In the genomic region with DNA sequence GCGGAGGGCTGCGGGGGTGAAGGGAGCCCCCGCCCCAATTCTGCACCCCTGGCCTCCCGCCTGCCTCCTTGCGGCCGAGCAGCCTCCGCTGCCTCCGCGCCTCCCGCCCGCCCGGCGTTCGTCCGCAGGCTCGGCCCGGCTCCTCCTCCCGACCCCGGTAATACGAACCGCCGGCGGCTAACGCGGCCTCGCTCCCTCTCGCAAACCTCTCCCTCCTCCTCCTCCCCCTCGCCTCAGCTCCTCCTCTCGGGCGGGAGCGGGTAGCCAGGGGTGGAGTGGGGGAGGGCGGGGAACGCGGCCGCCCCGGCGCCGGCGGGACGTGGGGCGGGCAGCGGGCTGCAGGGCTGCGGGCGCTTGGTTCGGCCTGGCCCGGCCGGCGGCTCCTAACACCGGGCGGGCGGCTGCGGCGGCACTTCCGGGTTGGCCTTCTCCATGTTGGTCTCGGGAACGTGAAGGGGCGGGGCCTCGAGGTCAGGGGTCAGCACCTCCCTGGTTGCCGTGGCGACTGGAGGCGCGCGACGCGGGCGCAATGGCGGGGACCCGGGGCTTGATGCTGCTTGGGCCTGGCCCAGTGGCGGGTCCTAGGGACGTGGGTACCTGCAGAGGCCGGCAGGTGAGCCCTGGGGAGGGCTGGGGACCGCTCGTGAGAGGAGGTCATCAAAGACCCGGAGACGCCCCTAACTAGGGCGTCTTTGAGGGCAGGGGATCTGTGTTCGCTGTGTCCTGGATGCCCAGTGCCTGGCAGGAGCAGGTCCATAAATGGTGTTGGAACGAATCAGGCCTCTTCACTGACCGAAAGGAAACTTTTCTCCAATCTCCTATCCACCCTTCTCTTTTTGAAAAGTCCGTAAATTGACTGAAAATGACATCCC, we compare ENCODE assay signal across 8 cellular contexts. TPM values are rescaled to one million over a fixed set of nuclear protein-coding genes. Genes with fewer than 3 reads are reported as not detected.
DNase-seq lines count a peak whose midpoint lies in the region; ATAC-seq and TF ChIP-seq lines count a peak whose summit lies in the region.

A gene with protein sequence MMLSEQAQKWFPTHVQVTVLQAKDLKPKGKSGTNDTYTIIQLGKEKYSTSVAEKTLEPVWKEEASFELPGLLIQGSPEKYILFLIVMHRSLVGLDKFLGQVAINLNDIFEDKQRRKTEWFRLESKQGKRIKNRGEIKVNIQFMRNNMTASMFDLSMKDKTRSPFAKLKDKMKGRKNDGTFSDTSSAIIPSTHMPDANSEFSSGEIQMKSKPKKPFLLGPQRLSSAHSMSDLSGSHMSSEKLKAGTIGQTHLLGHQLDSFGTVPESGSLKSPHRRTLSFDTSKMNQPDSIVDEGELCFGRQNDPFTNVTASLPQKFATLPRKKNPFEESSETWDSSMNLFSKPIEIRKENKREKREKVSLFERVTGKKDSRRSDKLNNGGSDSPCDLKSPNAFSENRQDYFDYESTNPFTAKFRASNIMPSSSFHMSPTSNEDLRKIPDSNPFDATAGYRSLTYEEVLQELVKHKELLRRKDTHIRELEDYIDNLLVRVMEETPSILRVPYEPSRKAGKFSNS (minus strand): TSS at position 451 of the 872 bp plus-strand sequence. CDS start 778 bp downstream, outside the sequence.

- no peaks in the 10 kb centered on the region; the same call in none of the 2 replicates for H4K20me1 ChIP-seq in SU-DHL-6 (ENCODE audit: low read depth, low read length)

- H2BK12ac ChIP-seq in trophoblast cell (ENCODE audit: low read length) = no peak within 1 kb of the TSS

- H3K27me3 ChIP-seq in SU-DHL-6 (ENCODE audit: low read length) (no peaks in the 10 kb centered on the region), cardiac muscle cell (no peaks in the 10 kb centered on the region), trophoblast cell (ENCODE audit: insufficient read depth, low read length) (no peaks in the 10 kb centered on the region), tibial nerve (no peaks in the 10 kb centered on the region)

- H3K9me2 ChIP-seq in SU-DHL-6 (replicated peaks; ENCODE audit: insufficient read depth, low read length) = no peaks in the 10 kb centered on the region

- H2AFZ ChIP-seq in SU-DHL-6 (ENCODE audit: low read depth, low read length, severe bottlenecking) = peak within 1 kb of the TSS; percentile 52
- peak within 1 kb of the TSS; percentile 80 for H2AFZ ChIP-seq in trophoblast cell (ENCODE audit: insufficient read depth, low read length, poor library complexity)

- no peak within 1 kb of the TSS for H2AK5ac ChIP-seq in trophoblast cell (ENCODE audit: low read length)

- TF ChIP-seq CTCF in GM12865 (IDR thresholded peaks at IDR 0.05; ENCODE audit: insufficient read depth, low read depth, low read length, missing control alignments) (peak; percentile 14), NB4 (IDR thresholded peaks at IDR 0.05; ENCODE audit: low read depth, low read length) (peak; percentile 10), SU-DHL-6 (IDR thresholded peaks at IDR 0.05; ENCODE audit: insufficient read depth, low read length, poor library complexity, severe bottlenecking) (no peak), cardiac muscle cell (IDR thresholded peaks at IDR 0.05; ENCODE audit: low read depth, low read length) (peak; percentile 32), tibial nerve (IDR thresholded peaks at IDR 0.05) (peak in 2 of 5 experiments; percentile 13 to 37)

- H3K9ac ChIP-seq in SU-DHL-6 (ENCODE audit: low read length) (peak within 1 kb of the TSS; percentile 94), trophoblast cell (ENCODE audit: low read length) (peak within 1 kb of the TSS; percentile 89)

- H3K9me3 ChIP-seq in SU-DHL-6 (ENCODE audit: insufficient read depth, low read length) (no peaks in the 10 kb centered on the region), cardiac muscle cell (ENCODE audit: low read depth) (no peaks in the 10 kb centered on the region), trophoblast cell (ENCODE audit: insufficient read depth, low read depth, low read length) (no peaks in the 10 kb centered on the region), tibial nerve (no peaks in the 10 kb centered on the region)

- ATAC-seq in HG02588 (IDR thresholded peaks at IDR 0.05; ENCODE audit: unreplicated experiment) = peak; percentile 96

- peak within 1 kb of the TSS; percentile 73 for H2BK120ac ChIP-seq in trophoblast cell (ENCODE audit: insufficient read depth, low read length, poor library complexity)

- H3K27ac ChIP-seq in SU-DHL-6 (ENCODE audit: low read depth, low read length) = peak within 1 kb of the TSS; percentile 59
- H3K27ac ChIP-seq in cardiac muscle cell = peak within 1 kb of the TSS; percentile 98
- H3K27ac ChIP-seq in trophoblast cell (ENCODE audit: low read depth, low read length) = peak within 1 kb of the TSS; percentile 87
- peak within 1 kb of the TSS; percentile 86 to 96 (median 92) for H3K27ac ChIP-seq in tibial nerve

- DNase-seq in GM12865 (ENCODE audit: low read depth) = peak; percentile 94
- peak; percentile 94 for DNase-seq in NB4 (ENCODE audit: low read depth)
- peak; percentile 91 for DNase-seq in activated naive CD8-positive, alpha-beta T cell treated with anti-CD3 and anti-CD28 coated beads, Interleukin-2, amount 50 U/mL, for 16 hours (ENCODE audit: low read depth, low spot score)
- DNase-seq in cardiac muscle cell (ENCODE audit: low read depth in 1 of 2, low spot score in 1 of 2) = peak; percentile 96 to 97
- DNase-seq in trophoblast cell = peak; percentile 91 to 95
- peak; percentile 95 to 97 for DNase-seq in tibial nerve (ENCODE audit: low spot score in 2 of 2)

- TF ChIP-seq EP300 in tibial nerve (IDR thresholded peaks at IDR 0.05) = peak in 1 of 2 donors; percentile 69

- H3K4me2 ChIP-seq in SU-DHL-6 (ENCODE audit: low read depth, low read length, poor library complexity, severe bottlenecking) (peak within 1 kb of the TSS; percentile 93), trophoblast cell (ENCODE audit: low read length) (peak within 1 kb of the TSS; percentile 75)

- peak within 1 kb of the TSS; percentile 41 for H3K4ac ChIP-seq in trophoblast cell (ENCODE audit: low read depth, low read length)

- H3F3A ChIP-seq in SU-DHL-6 (ENCODE audit: insufficient read depth) = 0 out of 2 replicates have a peak, but pooled peaks cover 3% of the 10 kb centered on the region

- peak within 1 kb of the TSS; percentile 77 for H2BK5ac ChIP-seq in trophoblast cell (ENCODE audit: low read depth, low read length, poor library complexity)

- H3K4me1 ChIP-seq in cardiac muscle cell (ENCODE audit: low read depth) = peaks cover 17% of the 10 kb centered on the region
- H3K4me1 ChIP-seq in trophoblast cell (ENCODE audit: control insufficient read depth in 1 of 2, insufficient read depth in 2 of 2, low read length in 2 of 2) = no peaks in the 10 kb centered on the region
- H3K4me1 ChIP-seq in tibial nerve = peaks cover 3 to 52% (median 16%) of the 10 kb centered on the region in 4 donors

- H3K79me2 ChIP-seq in SU-DHL-6 (ENCODE audit: insufficient read depth, low read length) = peaks cover 30% of the 10 kb centered on the region
- peaks cover 5% of the 10 kb centered on the region for H3K79me2 ChIP-seq in trophoblast cell (ENCODE audit: control insufficient read depth, insufficient read depth, low read length, poor library complexity)

- no peak within 1 kb of the TSS for H3K23ac ChIP-seq in trophoblast cell (ENCODE audit: low read length)

- peak within 1 kb of the TSS; percentile 64 for H3K18ac ChIP-seq in trophoblast cell (ENCODE audit: low read length)

- H4K8ac ChIP-seq in trophoblast cell (ENCODE audit: low read depth, low read length) = peak within 1 kb of the TSS; percentile 87

- peak within 1 kb of the TSS; percentile 71 for H3K4me3 ChIP-seq in GM12865 (ENCODE audit: low read depth, low read length)
- H3K4me3 ChIP-seq in NB4 (ENCODE audit: low read depth, low read length) = peak within 1 kb of the TSS; percentile 86
- peak within 1 kb of the TSS; percentile 62 for H3K4me3 ChIP-seq in SU-DHL-6 (ENCODE audit: insufficient read depth, low read length, poor library complexity, severe bottlenecking)
- peak within 1 kb of the TSS; percentile 90 for H3K4me3 ChIP-seq in cardiac muscle cell
- H3K4me3 ChIP-seq in trophoblast cell (ENCODE audit: low read depth, low read length) = peak within 1 kb of the TSS; percentile 90
- peak within 1 kb of the TSS; percentile 72 to 98 (median 88) for H3K4me3 ChIP-seq in tibial nerve

- peaks cover 10% of the 10 kb centered on the region for H3K79me1 ChIP-seq in trophoblast cell (ENCODE audit: low read length)

- no CpG with 5 or more reads among the region's 80 CpGs for WGBS in trophoblast cell (ENCODE audit: extremely low coverage, insufficient coverage, insufficient read length)
- WGBS in tibial nerve, 2 donors = 1 to 3% methylated on average over 33 to 61 of the region's 80 CpGs

- peak; percentile 64 for TF ChIP-seq POLR2A in NB4 (IDR thresholded peaks at IDR 0.05; ENCODE audit: extremely low read depth, insufficient read length)
- TF ChIP-seq POLR2A in tibial nerve (IDR thresholded peaks at IDR 0.05) = peak; percentile 46 to 76

- peak within 1 kb of the TSS; percentile 77 for H4K12ac ChIP-seq in trophoblast cell (ENCODE audit: low read depth, low read length)

- peak within 1 kb of the TSS; percentile 89 for H4K91ac ChIP-seq in trophoblast cell (ENCODE audit: low read depth, low read length)

- H3K14ac ChIP-seq in trophoblast cell (ENCODE audit: low read length) = peak within 1 kb of the TSS; percentile 58

- H3K36me3 ChIP-seq in SU-DHL-6 (ENCODE audit: low read length) (no peaks in the 10 kb centered on the region), cardiac muscle cell (no peaks in the 10 kb centered on the region), trophoblast cell (ENCODE audit: control insufficient read depth in 1 of 2, insufficient read depth in 2 of 2, low read length in 2 of 2) (no peaks in the 10 kb centered on the region), tibial nerve (no peaks in the 10 kb centered on the region)

RNA-seq across cellular contexts. Expression of the gene that starts here (rescaled TPM):
- total RNA-seq in cardiac muscle cell = 8.2 and 18.4 TPM in 2 replicates
- 9.8 and 12.8 TPM in 2 replicates for polyA plus RNA-seq in cardiac muscle cell
- 5.8 and 7.1 TPM in 2 replicates for polyA plus RNA-seq in trophoblast cell (2013)
- total RNA-seq in tibial nerve = 10 to 100 TPM; 21.3 to 35.5 (median 30.0) TPM

Comparison
In these comparisons a context has a peak if more than half of its experiments do, and no peak if none do; other contexts are left out.
1. Peak in every context shown above with its lines: DNase-seq, ATAC-seq, H3K4me3 ChIP-seq and H3K27ac ChIP-seq.